ENCODE assay signal across 31 cellular contexts in the genomic region with DNA sequence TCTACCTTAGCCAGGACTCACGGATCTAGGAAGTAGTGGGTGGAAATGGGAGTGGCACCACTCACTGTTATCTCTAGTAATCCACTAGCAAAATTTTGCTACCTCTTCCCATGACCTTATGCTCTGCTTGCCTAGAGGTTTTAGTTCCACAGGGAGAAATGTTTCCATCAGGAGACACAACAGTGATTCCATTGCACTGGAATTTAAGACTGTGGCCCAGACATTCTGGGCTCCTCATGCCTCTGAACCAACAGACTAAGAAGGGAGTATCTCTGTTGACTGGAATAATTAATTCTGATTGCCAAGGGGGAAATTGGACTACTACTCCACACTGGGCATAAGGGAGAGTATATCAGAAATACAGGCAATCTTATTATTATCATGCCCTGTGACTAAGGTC.
"Had no signal": no experiment of that assay in that cellular context is flagged by ENCODE, and none has a peak within 500 bp of the region (broad histone marks: within the 10 kb centered on the region; RNA-seq: fewer than 3 reads in every experiment).

No MANE protein-coding gene starts in this region.

- H3K36me3 ChIP-seq: ascending aorta, breast epithelium, SJCRH30, WERI-Rb-1 had no signal

- ATAC-seq: activated CD8-positive, alpha-beta memory T cell treated with anti-CD3 and anti-CD28 coated beads, Interleukin-2, amount 10 ng/mL, durations not matched to agents 7 days and 5 days; activated T-helper 17 cell treated with anti-CD3 and anti-CD28 coated beads, Interleukin-2, amount 50 U/mL, for 72 hours; body of pancreas; Panc1 had no signal

- H3K27ac ChIP-seq: ascending aorta, body of pancreas, breast epithelium, KMS-11, SJCRH30, SK-N-MC, WERI-Rb-1 had no signal

- H3K9me3 ChIP-seq: ascending aorta, body of pancreas, breast epithelium, SJCRH30 had no signal

- DNase-seq: activated CD4-positive, alpha-beta memory T cell treated with anti-CD3 and anti-CD28 coated beads, Interleukin-2, amount 10 ng/mL, durations not matched to agents 7 days and 5 days; activated CD4-positive, alpha-beta T cell treated with anti-CD3 and anti-CD28 coated beads for 1 hour; activated CD4-positive, alpha-beta T cell treated with anti-CD3 and anti-CD28 coated beads for 48 hours; activated CD4-positive, CD25-positive, alpha-beta regulatory T cell; activated CD8-positive, alpha-beta memory T cell treated with anti-CD3 and anti-CD28 coated beads for 24 hours; activated CD8-positive, alpha-beta memory T cell treated with anti-CD3 and anti-CD28 coated beads, Interleukin-2, amount 10 ng/mL, durations not matched to agents 7 days and 5 days; activated CD8-positive, alpha-beta memory T cell treated with anti-CD3 and anti-CD28 coated beads, Interleukin-2, amount 50 U/mL, for 48 hours; activated effector memory CD4-positive, alpha-beta T cell treated with anti-CD3 and anti-CD28 coated beads, Interleukin-2, amount 50 U/mL, for 16 hours; activated naive CD4-positive, alpha-beta T cell treated with Interleukin-2 at 50 U/mL for 16 hours; activated naive CD8-positive, alpha-beta T cell treated with anti-CD3 and anti-CD28 coated beads, Interleukin-2, amount 10 ng/mL, durations not matched to agents 7 days and 5 days; activated T-cell treated with anti-CD3 and anti-CD28 coated beads, Interleukin-2, amount 50 U/mL, for 48 hours; amygdala; body of pancreas; caudate nucleus; NCI-H1092 treated with DMSO at 0.1 percent for 48 hours; NCI-H1417 treated with DMSO at 0.1 percent for 48 hours; NCI-H187 treated with DMSO at 0.1 percent for 48 hours; NCI-H2081; NCI-H2227 treated with DMSO at 0.1 percent for 48 hours; NCI-H446 treated with DMSO at 0.1 percent for 48 hours; NCI-H524; SHP77; SJCRH30; T1000; WERI-Rb-1 had no signal

- H3K4me1 ChIP-seq: ascending aorta, body of pancreas, breast epithelium, SJCRH30 had no signal

- H3K4me3 ChIP-seq: ascending aorta, body of pancreas, breast epithelium, SJCRH30, SK-N-MC had no signal

- H3K27me3 ChIP-seq: ascending aorta, body of pancreas, breast epithelium had no signal
